16 cellular contexts compared by ENCODE assay signal in genomic region chr13:95295026-95295425, GRCh38.
"Had no signal": no experiment of that assay in that cellular context is flagged by ENCODE, and none has a peak within 500 bp of the region (broad histone marks: within the 10 kb centered on the region; RNA-seq: fewer than 3 reads in every experiment).

No MANE protein-coding gene starts in this region.

- H3K36me3 Mint-ChIP-seq: naive B cell had no signal

- FAIRE-seq: kidney, urothelium cell line had no signal

- H3K9me3 Mint-ChIP-seq: naive B cell; nephron; stimulated activated effector memory CD8-positive, alpha-beta T cell treated with anti-CD3 and anti-CD28 coated beads, Interleukin-12 subunit alpha, Interleukin-12 subunit beta, amount 100 ng/mL, for 72 hours had no signal

- H3K4me3 Mint-ChIP-seq: naive B cell; nephron; stimulated activated effector memory CD8-positive, alpha-beta T cell treated with anti-CD3 and anti-CD28 coated beads, Interleukin-12 subunit alpha, Interleukin-12 subunit beta, amount 100 ng/mL, for 72 hours; type B pancreatic cell had no signal

- H3K36me3 ChIP-seq: gastrocnemius medialis, right atrium auricular region, suprapubic skin, thyroid gland had no signal

- DNase-seq: effector CD8-positive, alpha-beta T cell; gastrocnemius medialis; kidney; mesendoderm; naive B cell; stimulated activated CD4-positive, alpha-beta T cell treated with anti-CD3 and anti-CD28 coated beads, Interleukin-4, amount 100 ng/mL, for 1 hour; stimulated activated CD8-positive, alpha-beta memory T cell treated with anti-CD3 and anti-CD28 coated beads, Interleukin-4, amount 100 ng/mL, for 48 hours; stimulated activated naive CD8-positive, alpha-beta T cell treated with anti-CD3 and anti-CD28 coated beads, Interleukin-15, Interleukin-2, amounts not matched to agents 100 U/mL and 50 U/mL, for 24 hours; thyroid gland had no signal

- H3K4me3 ChIP-seq: coronary artery, gastrocnemius medialis, right atrium auricular region, suprapubic skin, thyroid gland had no signal

- H3K9me3 ChIP-seq: gastrocnemius medialis, right atrium auricular region, suprapubic skin, thyroid gland had no signal

- H3K27ac ChIP-seq: coronary artery, gastrocnemius medialis, right atrium auricular region, suprapubic skin, thyroid gland had no signal

- H3K27ac Mint-ChIP-seq: nephron; stimulated activated effector memory CD8-positive, alpha-beta T cell treated with anti-CD3 and anti-CD28 coated beads, Interleukin-12 subunit alpha, Interleukin-12 subunit beta, amount 100 ng/mL, for 72 hours; type B pancreatic cell had no signal

- H3K27me3 ChIP-seq: gastrocnemius medialis, right atrium auricular region, suprapubic skin, thyroid gland had no signal

- H3K27me3 Mint-ChIP-seq: naive B cell had no signal
